Comparison of ENCODE assay signal across 1 cellular context in the genomic region with DNA sequence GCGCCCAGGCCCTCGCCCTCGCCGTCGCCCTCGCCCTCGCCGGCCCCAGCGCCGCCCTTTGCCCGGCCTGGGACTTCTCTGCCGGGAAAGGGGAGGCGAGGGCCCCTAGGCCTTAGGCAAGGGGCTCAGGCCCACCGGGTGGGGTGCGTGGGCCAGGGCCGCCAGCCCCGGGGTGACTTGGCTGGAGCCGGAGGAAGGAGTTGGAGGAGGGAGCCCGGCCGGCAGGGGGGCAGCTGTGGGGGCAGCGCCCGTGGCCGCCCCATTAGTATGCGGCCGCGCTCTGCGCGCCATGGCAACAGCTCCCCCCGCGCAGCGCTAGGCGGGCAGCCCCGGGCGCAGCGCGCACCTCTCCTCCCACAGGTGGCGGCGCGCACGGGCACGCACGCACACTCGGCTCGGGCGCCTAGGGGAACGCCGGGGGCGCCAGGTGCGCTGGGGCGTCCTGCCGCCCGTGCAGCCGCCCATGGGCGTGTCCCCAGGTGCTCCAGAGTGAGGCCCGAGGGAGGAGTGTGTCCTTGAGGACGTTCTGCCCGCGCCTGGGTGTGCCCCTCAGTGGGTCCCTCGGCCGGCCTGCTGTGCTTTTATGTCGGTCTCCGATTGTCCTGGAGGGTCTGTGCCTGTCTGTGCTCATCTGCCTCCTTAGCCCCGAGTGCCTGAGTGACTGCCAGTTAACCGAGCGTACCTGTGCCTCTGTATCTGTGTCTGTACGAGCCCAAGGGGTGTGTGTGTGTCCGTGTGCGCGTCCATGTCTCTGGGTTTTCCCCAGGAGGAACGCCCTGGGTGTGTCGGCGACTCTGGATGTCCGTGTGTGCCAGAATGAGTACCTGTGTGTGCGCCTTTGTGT.
TF ChIP-seq lines count a peak whose summit lies in the region.

No MANE protein-coding gene starts in this region.

TF ChIP-seq in HepG2, 621 proteins besides CTCF, POLR2A, EP300 and RAD21 (continued from another document and continues in another):
- TF ChIP-seq ZFX (CRISPR knock-in tag; IDR thresholded peaks at IDR 0.05; ENCODE audit: low read depth) (peak; percentile 93), ZNF792 (CRISPR knock-in tag; IDR thresholded peaks at IDR 0.05) (no peak), TBL1XR1 (IDR thresholded peaks at IDR 0.05; ENCODE audit: borderline replicate concordance, low read length, partially characterized antibody) (no peak), TCF7L2 (IDR thresholded peaks at IDR 0.05; ENCODE audit: low read depth, low read length) (no peak), ZNF17 (CRISPR knock-in tag; IDR thresholded peaks at IDR 0.05) (no peak), TBX2 (CRISPR knock-in tag; IDR thresholded peaks at IDR 0.05; ENCODE audit: borderline replicate concordance) (0 out of 2 replicates have a peak, but pooled peaks have one; percentile 27), HMG20B (CRISPR knock-in tag; conservative IDR thresholded peaks at IDR 0.05) (no peak), ZBTB3 (CRISPR knock-in tag; IDR thresholded peaks at IDR 0.05; ENCODE audit: borderline replicate concordance, low read depth) (0 out of 2 replicates have a peak, but pooled peaks have one; percentile 17), ZNF354B (CRISPR knock-in tag; IDR thresholded peaks at IDR 0.05) (no peak), RFX3 (CRISPR knock-in tag; IDR thresholded peaks at IDR 0.05) (peak; percentile 53; the same call in 1 of the 2 replicates), ZNF550 (CRISPR knock-in tag; IDR thresholded peaks at IDR 0.05; ENCODE audit: borderline replicate concordance) (no peak), ZNF335 (CRISPR knock-in tag; IDR thresholded peaks at IDR 0.05) (no peak), ZFP1 (CRISPR knock-in tag; IDR thresholded peaks at IDR 0.05) (no peak), ZNF703 (CRISPR knock-in tag; IDR thresholded peaks at IDR 0.05; ENCODE audit: borderline replicate concordance) (no peak), JUN (CRISPR knock-in tag; IDR thresholded peaks at IDR 0.05) (no peak), PPARG (CRISPR knock-in tag; conservative IDR thresholded peaks at IDR 0.05) (no peak), STAT5B (CRISPR knock-in tag; IDR thresholded peaks at IDR 0.05) (no peak), FOXJ3 (CRISPR knock-in tag; IDR thresholded peaks at IDR 0.05; ENCODE audit: borderline replicate concordance) (no peak), FOXK2 (IDR thresholded peaks at IDR 0.05) (no peak), PAX8 (CRISPR knock-in tag; IDR thresholded peaks at IDR 0.05; ENCODE audit: borderline replicate concordance) (no peak), POLR2AphosphoS5 (IDR thresholded peaks at IDR 0.05; ENCODE audit: low read depth, low read length) (no peak), HNRNPL (IDR thresholded peaks at IDR 0.05; ENCODE audit: low read depth, low read length) (no peak), ZNF547 (CRISPR knock-in tag; IDR thresholded peaks at IDR 0.05) (0 out of 2 replicates have a peak, but pooled peaks have one; percentile 68), ZNF33A (CRISPR knock-in tag; IDR thresholded peaks at IDR 0.05; ENCODE audit: borderline replicate concordance) (no peak), ZNF674 (CRISPR knock-in tag; IDR thresholded peaks at IDR 0.05; ENCODE audit: low read depth) (no peak), RARG (CRISPR knock-in tag; IDR thresholded peaks at IDR 0.05; ENCODE audit: low read depth) (no peak), ZNF20 (CRISPR knock-in tag; IDR thresholded peaks at IDR 0.05) (no peak), ARNTL (CRISPR knock-in tag; IDR thresholded peaks at IDR 0.05) (no peak), CENPT (CRISPR knock-in tag; IDR thresholded peaks at IDR 0.05; ENCODE audit: low read depth) (0 out of 2 replicates have a peak, but pooled peaks have one; percentile 58), SMAD1 (CRISPR knock-in tag; IDR thresholded peaks at IDR 0.05; ENCODE audit: borderline replicate concordance, low read depth) (peak; percentile 62; the same call in 1 of the 2 replicates), ZNF569 (CRISPR knock-in tag; IDR thresholded peaks at IDR 0.05; ENCODE audit: borderline replicate concordance) (no peak), ZNF136 (CRISPR knock-in tag; IDR thresholded peaks at IDR 0.05; ENCODE audit: low read depth) (no peak), RFXAP (CRISPR knock-in tag; IDR thresholded peaks at IDR 0.05; ENCODE audit: borderline replicate concordance) (peak; percentile 86)
- TF ChIP-seq, protein P1, sequence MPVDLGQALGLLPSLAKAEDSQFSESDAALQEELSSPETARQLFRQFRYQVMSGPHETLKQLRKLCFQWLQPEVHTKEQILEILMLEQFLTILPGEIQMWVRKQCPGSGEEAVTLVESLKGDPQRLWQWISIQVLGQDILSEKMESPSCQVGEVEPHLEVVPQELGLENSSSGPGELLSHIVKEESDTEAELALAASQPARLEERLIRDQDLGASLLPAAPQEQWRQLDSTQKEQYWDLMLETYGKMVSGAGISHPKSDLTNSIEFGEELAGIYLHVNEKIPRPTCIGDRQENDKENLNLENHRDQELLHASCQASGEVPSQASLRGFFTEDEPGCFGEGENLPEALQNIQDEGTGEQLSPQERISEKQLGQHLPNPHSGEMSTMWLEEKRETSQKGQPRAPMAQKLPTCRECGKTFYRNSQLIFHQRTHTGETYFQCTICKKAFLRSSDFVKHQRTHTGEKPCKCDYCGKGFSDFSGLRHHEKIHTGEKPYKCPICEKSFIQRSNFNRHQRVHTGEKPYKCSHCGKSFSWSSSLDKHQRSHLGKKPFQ (CRISPR knock-in tag; IDR thresholded peaks at IDR 0.05; ENCODE audit: insufficient replicate concordance) = no peak
- TF ChIP-seq, protein P2, sequence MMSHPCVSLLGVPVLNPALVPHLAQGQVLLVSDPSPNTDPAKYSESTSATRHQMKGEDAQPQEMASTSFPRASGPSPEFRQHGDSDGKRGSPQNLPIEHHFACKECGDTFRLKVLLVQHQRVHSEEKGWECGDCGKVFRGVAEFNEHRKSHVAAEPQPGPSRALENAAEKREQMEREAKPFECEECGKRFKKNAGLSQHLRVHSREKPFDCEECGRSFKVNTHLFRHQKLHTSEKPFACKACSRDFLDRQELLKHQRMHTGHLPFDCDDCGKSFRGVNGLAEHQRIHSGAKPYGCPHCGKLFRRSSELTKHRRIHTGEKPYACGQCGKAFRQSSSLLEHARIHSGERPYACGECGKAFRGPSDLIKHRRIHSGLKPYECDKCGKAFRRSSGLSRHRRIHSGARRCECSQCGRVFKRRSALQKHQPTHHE (CRISPR knock-in tag; IDR thresholded peaks at IDR 0.05; ENCODE audit: borderline replicate concordance) = peak; percentile 24; the same call in 1 of the 2 replicates
- TF ChIP-seq, protein P3, sequence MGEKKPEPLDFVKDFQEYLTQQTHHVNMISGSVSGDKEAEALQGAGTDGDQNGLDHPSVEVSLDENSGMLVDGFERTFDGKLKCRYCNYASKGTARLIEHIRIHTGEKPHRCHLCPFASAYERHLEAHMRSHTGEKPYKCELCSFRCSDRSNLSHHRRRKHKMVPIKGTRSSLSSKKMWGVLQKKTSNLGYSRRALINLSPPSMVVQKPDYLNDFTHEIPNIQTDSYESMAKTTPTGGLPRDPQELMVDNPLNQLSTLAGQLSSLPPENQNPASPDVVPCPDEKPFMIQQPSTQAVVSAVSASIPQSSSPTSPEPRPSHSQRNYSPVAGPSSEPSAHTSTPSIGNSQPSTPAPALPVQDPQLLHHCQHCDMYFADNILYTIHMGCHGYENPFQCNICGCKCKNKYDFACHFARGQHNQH (CRISPR knock-in tag; IDR thresholded peaks at IDR 0.05) = no peak
- TF ChIP-seq, protein P4, sequence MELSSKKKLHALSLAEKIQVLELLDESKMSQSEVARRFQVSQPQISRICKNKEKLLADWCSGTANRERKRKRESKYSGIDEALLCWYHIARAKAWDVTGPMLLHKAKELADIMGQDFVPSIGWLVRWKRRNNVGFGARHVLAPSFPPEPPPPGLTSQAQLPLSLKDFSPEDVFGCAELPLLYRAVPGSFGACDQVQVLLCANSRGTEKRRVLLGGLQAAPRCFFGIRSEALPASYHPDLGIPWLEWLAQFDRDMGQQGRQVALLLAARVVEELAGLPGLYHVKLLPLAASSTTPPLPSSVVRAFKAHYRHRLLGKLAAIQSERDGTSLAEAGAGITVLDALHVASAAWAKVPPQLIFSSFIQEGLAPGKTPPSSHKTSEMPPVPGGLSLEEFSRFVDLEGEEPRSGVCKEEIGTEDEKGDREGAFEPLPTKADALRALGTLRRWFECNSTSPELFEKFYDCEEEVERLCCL (CRISPR knock-in tag; IDR thresholded peaks at IDR 0.05; ENCODE audit: borderline replicate concordance) = no peak
- TF ChIP-seq, protein P5, sequence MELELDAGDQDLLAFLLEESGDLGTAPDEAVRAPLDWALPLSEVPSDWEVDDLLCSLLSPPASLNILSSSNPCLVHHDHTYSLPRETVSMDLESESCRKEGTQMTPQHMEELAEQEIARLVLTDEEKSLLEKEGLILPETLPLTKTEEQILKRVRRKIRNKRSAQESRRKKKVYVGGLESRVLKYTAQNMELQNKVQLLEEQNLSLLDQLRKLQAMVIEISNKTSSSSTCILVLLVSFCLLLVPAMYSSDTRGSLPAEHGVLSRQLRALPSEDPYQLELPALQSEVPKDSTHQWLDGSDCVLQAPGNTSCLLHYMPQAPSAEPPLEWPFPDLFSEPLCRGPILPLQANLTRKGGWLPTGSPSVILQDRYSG (CRISPR knock-in tag; IDR thresholded peaks at IDR 0.05) = no peak; the same call in 1 of the 2 replicates
- TF ChIP-seq, protein P6, sequence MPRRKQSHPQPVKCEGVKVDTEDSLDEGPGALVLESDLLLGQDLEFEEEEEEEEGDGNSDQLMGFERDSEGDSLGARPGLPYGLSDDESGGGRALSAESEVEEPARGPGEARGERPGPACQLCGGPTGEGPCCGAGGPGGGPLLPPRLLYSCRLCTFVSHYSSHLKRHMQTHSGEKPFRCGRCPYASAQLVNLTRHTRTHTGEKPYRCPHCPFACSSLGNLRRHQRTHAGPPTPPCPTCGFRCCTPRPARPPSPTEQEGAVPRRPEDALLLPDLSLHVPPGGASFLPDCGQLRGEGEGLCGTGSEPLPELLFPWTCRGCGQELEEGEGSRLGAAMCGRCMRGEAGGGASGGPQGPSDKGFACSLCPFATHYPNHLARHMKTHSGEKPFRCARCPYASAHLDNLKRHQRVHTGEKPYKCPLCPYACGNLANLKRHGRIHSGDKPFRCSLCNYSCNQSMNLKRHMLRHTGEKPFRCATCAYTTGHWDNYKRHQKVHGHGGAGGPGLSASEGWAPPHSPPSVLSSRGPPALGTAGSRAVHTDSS (CRISPR knock-in tag; conservative IDR thresholded peaks at IDR 0.05) = no peak
- TF ChIP-seq, protein P7, sequence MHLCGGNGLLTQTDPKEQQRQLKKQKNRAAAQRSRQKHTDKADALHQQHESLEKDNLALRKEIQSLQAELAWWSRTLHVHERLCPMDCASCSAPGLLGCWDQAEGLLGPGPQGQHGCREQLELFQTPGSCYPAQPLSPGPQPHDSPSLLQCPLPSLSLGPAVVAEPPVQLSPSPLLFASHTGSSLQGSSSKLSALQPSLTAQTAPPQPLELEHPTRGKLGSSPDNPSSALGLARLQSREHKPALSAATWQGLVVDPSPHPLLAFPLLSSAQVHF (CRISPR knock-in tag; IDR thresholded peaks at IDR 0.05) = peak; percentile 27; the same call in 1 of the 2 replicates
- TF ChIP-seq, protein P8, sequence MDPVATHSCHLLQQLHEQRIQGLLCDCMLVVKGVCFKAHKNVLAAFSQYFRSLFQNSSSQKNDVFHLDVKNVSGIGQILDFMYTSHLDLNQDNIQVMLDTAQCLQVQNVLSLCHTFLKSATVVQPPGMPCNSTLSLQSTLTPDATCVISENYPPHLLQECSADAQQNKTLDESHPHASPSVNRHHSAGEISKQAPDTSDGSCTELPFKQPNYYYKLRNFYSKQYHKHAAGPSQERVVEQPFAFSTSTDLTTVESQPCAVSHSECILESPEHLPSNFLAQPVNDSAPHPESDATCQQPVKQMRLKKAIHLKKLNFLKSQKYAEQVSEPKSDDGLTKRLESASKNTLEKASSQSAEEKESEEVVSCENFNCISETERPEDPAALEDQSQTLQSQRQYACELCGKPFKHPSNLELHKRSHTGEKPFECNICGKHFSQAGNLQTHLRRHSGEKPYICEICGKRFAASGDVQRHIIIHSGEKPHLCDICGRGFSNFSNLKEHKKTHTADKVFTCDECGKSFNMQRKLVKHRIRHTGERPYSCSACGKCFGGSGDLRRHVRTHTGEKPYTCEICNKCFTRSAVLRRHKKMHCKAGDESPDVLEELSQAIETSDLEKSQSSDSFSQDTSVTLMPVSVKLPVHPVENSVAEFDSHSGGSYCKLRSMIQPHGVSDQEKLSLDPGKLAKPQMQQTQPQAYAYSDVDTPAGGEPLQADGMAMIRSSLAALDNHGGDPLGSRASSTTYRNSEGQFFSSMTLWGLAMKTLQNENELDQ (CRISPR knock-in tag; IDR thresholded peaks at IDR 0.05; ENCODE audit: borderline replicate concordance) = no peak
- TF ChIP-seq, protein P9, sequence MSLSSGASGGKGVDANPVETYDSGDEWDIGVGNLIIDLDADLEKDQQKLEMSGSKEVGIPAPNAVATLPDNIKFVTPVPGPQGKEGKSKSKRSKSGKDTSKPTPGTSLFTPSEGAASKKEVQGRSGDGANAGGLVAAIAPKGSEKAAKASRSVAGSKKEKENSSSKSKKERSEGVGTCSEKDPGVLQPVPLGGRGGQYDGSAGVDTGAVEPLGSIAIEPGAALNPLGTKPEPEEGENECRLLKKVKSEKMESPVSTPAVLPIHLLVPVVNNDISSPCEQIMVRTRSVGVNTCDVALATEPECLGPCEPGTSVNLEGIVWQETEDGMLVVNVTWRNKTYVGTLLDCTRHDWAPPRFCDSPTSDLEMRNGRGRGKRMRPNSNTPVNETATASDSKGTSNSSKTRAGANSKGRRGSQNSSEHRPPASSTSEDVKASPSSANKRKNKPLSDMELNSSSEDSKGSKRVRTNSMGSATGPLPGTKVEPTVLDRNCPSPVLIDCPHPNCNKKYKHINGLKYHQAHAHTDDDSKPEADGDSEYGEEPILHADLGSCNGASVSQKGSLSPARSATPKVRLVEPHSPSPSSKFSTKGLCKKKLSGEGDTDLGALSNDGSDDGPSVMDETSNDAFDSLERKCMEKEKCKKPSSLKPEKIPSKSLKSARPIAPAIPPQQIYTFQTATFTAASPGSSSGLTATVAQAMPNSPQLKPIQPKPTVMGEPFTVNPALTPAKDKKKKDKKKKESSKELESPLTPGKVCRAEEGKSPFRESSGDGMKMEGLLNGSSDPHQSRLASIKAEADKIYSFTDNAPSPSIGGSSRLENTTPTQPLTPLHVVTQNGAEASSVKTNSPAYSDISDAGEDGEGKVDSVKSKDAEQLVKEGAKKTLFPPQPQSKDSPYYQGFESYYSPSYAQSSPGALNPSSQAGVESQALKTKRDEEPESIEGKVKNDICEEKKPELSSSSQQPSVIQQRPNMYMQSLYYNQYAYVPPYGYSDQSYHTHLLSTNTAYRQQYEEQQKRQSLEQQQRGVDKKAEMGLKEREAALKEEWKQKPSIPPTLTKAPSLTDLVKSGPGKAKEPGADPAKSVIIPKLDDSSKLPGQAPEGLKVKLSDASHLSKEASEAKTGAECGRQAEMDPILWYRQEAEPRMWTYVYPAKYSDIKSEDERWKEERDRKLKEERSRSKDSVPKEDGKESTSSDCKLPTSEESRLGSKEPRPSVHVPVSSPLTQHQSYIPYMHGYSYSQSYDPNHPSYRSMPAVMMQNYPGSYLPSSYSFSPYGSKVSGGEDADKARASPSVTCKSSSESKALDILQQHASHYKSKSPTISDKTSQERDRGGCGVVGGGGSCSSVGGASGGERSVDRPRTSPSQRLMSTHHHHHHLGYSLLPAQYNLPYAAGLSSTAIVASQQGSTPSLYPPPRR (CRISPR knock-in tag; IDR thresholded peaks at IDR 0.05; ENCODE audit: borderline replicate concordance) = no peak
- TF ChIP-seq, protein P10, sequence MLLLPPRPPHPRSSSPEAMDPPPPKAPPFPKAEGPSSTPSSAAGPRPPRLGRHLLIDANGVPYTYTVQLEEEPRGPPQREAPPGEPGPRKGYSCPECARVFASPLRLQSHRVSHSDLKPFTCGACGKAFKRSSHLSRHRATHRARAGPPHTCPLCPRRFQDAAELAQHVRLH (CRISPR knock-in tag; IDR thresholded peaks at IDR 0.05; ENCODE audit: borderline replicate concordance, low read depth) = no peak
